ENCODE assay signal across 15 cellular contexts in the genomic region with DNA sequence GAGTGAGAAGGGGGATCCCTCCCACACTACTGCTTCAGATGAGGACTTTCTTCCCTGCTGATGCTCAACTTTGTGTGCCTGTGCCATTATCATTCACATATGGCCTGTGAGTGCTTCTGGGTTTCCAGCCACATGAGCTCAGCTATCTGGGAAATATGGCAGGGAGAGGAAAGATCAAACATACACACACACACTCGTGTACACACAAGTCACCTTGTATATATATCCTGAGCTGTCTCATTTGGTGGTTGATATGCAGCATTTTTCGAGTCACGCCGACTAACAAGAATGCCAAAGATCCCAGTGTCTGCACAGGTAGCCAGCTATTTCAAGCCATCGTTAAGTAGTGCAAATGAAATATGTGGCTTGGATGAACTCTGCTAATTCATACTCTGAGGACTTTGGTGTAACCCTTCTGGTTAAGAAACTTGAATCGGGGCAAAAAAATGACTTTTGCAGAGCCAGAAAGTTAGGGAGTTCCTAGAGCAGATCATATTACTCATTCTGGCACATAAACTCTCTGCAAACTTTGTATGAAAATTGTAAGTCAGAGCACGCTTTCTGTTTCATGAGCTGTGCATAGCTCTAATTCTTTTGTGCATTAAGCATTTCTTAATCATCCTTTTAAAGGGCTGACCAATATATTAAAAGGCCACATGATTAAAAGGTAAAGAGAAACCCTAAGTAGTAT. TPM values are rescaled to one million over a fixed set of nuclear protein-coding genes. Genes with fewer than 3 reads are reported as not detected.
A peak's percentile ranks its signal among the peaks of the same experiment; 100 is the strongest.
DNase-seq lines count a peak whose midpoint lies in the region; ATAC-seq, FAIRE-seq and TF ChIP-seq lines count a peak whose summit lies in the region.
"Had no signal": no experiment of that assay in that cellular context is flagged by ENCODE, and none has a peak within 500 bp of the region (broad histone marks: within the 10 kb centered on the region; RNA-seq: fewer than 3 reads in every experiment).

No MANE protein-coding gene starts in this region.

- no peak for FAIRE-seq in urothelium cell line (lab: Jason Lieb, UNC)

- H3K4me2 ChIP-seq in GM23338 (peak overlapping the region; percentile 49; the same call in 1 of the 2 replicates), fibroblast of lung (ENCODE audit: extremely low read depth, insufficient read depth, low read length) (peak overlapping the region; percentile 73), osteoblast (ENCODE audit: insufficient read depth, low read length) (peak overlapping the region; percentile 69)

- H3K79me2 ChIP-seq in GM23338 (replicated peaks; ENCODE audit: insufficient read depth) (no peaks in the 10 kb centered on the region), fibroblast of lung (ENCODE audit: control insufficient read depth, insufficient read depth, low read length) (no peaks in the 10 kb centered on the region), osteoblast (ENCODE audit: insufficient read depth, low read length) (no peaks in the 10 kb centered on the region)

- H3K27ac Mint-ChIP-seq in GM23338 = no peak overlapping the region

- intact Hi-C loops in tibial artery (cut with DNase I; ENCODE audit: low total_unique reads) = no loop called here

- H3K27ac ChIP-seq in GM23338 (ENCODE audit: low read depth) = no peak overlapping the region
- H3K27ac ChIP-seq in RWPE2 (ENCODE audit: poor library complexity, severe bottlenecking) = peak overlapping the region; percentile 45
- H3K27ac ChIP-seq in fibroblast of lung (ENCODE audit: insufficient read depth, low read length) = no peak overlapping the region
- peak overlapping the region; percentile 2 for H3K27ac ChIP-seq in osteoblast (ENCODE audit: low read depth, low read length)
- no peak overlapping the region for H3K27ac ChIP-seq in tibial artery
- H3K27ac ChIP-seq: adrenal gland, stomach, VCaP had no signal

- ATAC-seq in GM23338 = peak; percentile 39; the same call in 2 of the 3 replicates
- peak; percentile 92 for ATAC-seq in RWPE2 (ENCODE audit: low read depth)
- no peak for ATAC-seq in GM21526 (IDR thresholded peaks at IDR 0.05; ENCODE audit: low FRiP score, unreplicated experiment)

- H3K4me1 ChIP-seq in GM23338 (ENCODE audit: insufficient read depth) (peaks cover 32% of the 10 kb centered on the region), RWPE2 (ENCODE audit: insufficient read depth, poor library complexity, severe bottlenecking) (peaks cover 11% of the 10 kb centered on the region), fibroblast of lung (ENCODE audit: control insufficient read depth, extremely low read depth, insufficient read depth, low read length) (peaks cover 10% of the 10 kb centered on the region), osteoblast (ENCODE audit: insufficient read depth, low read length) (peaks cover 18% of the 10 kb centered on the region), tibial artery (no peaks in the 10 kb centered on the region)

- no peaks in the 10 kb centered on the region for H3K36me3 Mint-ChIP-seq in GM23338 (ENCODE audit: low read depth)
- H3K36me3 Mint-ChIP-seq: CD4-positive, CD25-positive, alpha-beta regulatory T cell had no signal

- no peaks in the 10 kb centered on the region for H3K9me2 ChIP-seq in GM23338 (ENCODE audit: insufficient read depth)

- H3K36me3 ChIP-seq in GM23338 (ENCODE audit: insufficient read depth) (no peaks in the 10 kb centered on the region), RWPE2 (ENCODE audit: low read depth) (no peaks in the 10 kb centered on the region), fibroblast of lung (ENCODE audit: control insufficient read depth, insufficient read depth, low read length) (no peaks in the 10 kb centered on the region), osteoblast (ENCODE audit: insufficient read depth, low read length) (no peaks in the 10 kb centered on the region), tibial artery (no peaks in the 10 kb centered on the region)
- H3K36me3 ChIP-seq: adrenal gland, stomach had no signal

- no peak overlapping the region for H3K9ac ChIP-seq in fibroblast of lung (ENCODE audit: insufficient read depth, low read length)

- peaks cover 5% of the 10 kb centered on the region for H3K27me3 Mint-ChIP-seq in GM23338 (ENCODE audit: insufficient read depth, low read depth, poor library complexity)
- H3K27me3 Mint-ChIP-seq: CD4-positive, CD25-positive, alpha-beta regulatory T cell had no signal

- peaks cover 37% of the 10 kb centered on the region for H3K4me1 Mint-ChIP-seq in GM23338
- H3K4me1 Mint-ChIP-seq: CD4-positive, CD25-positive, alpha-beta regulatory T cell had no signal

- DNase-seq in GM23338 (ENCODE audit: low spot score) (no peak), RWPE2 (ENCODE audit: low spot score) (no peak), fibroblast of lung (ENCODE audit: low read depth in 2 of 2) (peak; percentile 83 to 88), osteoblast (ENCODE audit: insufficient read length, low spot score, missing footprints) (no peak), tibial artery (no peak), urothelium cell line (ENCODE audit: low spot score) (no peak)
- DNase-seq in stimulated activated CD4-positive, alpha-beta T cell treated with anti-CD3 and anti-CD28 coated beads, Interleukin-4, amount 100 ng/mL, for 1 hour = no peak
- DNase-seq: adrenal gland; CD4-positive, CD25-positive, alpha-beta regulatory T cell; effector CD4-positive, alpha-beta T cell; NCI-H2107; NK-92 treated with Interleukin-12 subunit alpha and Interleukin-12 subunit beta, amount 100 ng/mL, for 24 hours; stomach had no signal

- H3K9me3 ChIP-seq in RWPE2 (ENCODE audit: severe bottlenecking) (no peaks in the 10 kb centered on the region), fibroblast of lung (ENCODE audit: control insufficient read depth, insufficient read depth, low read depth, low read length) (no peaks in the 10 kb centered on the region), osteoblast (ENCODE audit: low read depth, low read length) (no peaks in the 10 kb centered on the region), tibial artery (no peaks in the 10 kb centered on the region)
- H3K9me3 ChIP-seq: adrenal gland, stomach had no signal

- H4K20me1 ChIP-seq in GM23338 (replicated peaks; ENCODE audit: insufficient read depth) (no peaks in the 10 kb centered on the region), fibroblast of lung (ENCODE audit: control insufficient read depth, extremely low read depth, insufficient read depth, low read length) (no peaks in the 10 kb centered on the region), osteoblast (ENCODE audit: insufficient read depth, low read length) (no peaks in the 10 kb centered on the region)

- H3K4me3 ChIP-seq in GM23338 = no peak overlapping the region
- no peak overlapping the region for H3K4me3 ChIP-seq in RWPE2 (ENCODE audit: severe bottlenecking)
- no peak overlapping the region for H3K4me3 ChIP-seq in fibroblast of lung (replicated peaks in 1 of 4; ENCODE audit: control extremely low read depth in 1 of 4, insufficient read depth in 1 of 4, low read depth in 3 of 4, low read length in 4 of 4)
- H3K4me3 ChIP-seq in osteoblast (ENCODE audit: insufficient read depth, low read length) = peak overlapping the region; percentile 20
- H3K4me3 ChIP-seq in tibial artery = no peak overlapping the region
- H3K4me3 ChIP-seq: adrenal gland, stomach had no signal

- H3F3A ChIP-seq in GM23338 (replicated peaks; ENCODE audit: low read depth) = no peaks in the 10 kb centered on the region

- no peak overlapping the region for H2AFZ ChIP-seq in GM23338
- H2AFZ ChIP-seq in fibroblast of lung (ENCODE audit: low read length) = no peak overlapping the region
- no peak overlapping the region for H2AFZ ChIP-seq in osteoblast (ENCODE audit: low read length)

- H3K27me3 ChIP-seq in GM23338 (ENCODE audit: insufficient read depth) (no peaks in the 10 kb centered on the region), RWPE2 (ENCODE audit: insufficient read depth, poor library complexity, severe bottlenecking) (no peaks in the 10 kb centered on the region), fibroblast of lung (ENCODE audit: control insufficient read depth, insufficient read depth, low read length) (no peaks in the 10 kb centered on the region), osteoblast (ENCODE audit: insufficient read depth, low read length) (no peaks in the 10 kb centered on the region), tibial artery (peaks cover 0 to 25% of the 10 kb centered on the region in 2 donors)

- no peaks in the 10 kb centered on the region; the same call in 2 of the 3 replicates for H3K9me3 Mint-ChIP-seq in GM23338

- TF ChIP-seq CTCF in GM23338 (conservative IDR thresholded peaks at IDR 0.05; ENCODE audit: low read depth in 2 of 2) (no peak), RWPE2 (IDR thresholded peaks at IDR 0.05; ENCODE audit: poor library complexity, severe bottlenecking) (no peak), fibroblast of lung (conservative IDR thresholded peaks at IDR 0.05 in 1 of 2, IDR thresholded peaks at IDR 0.05 in 1 of 2; ENCODE audit: low read depth in 1 of 2, low read length in 2 of 2) (no peak), osteoblast (IDR thresholded peaks at IDR 0.05; ENCODE audit: extremely low read depth, low read depth, low read length) (no peak), tibial artery (IDR thresholded peaks at IDR 0.05) (no peak)

- no peak overlapping the region for H3K4me3 Mint-ChIP-seq in GM23338
- H3K4me3 Mint-ChIP-seq: CD4-positive, CD25-positive, alpha-beta regulatory T cell had no signal

TF ChIP-seq in GM23338, 12 proteins besides CTCF, POLR2A, EP300 and RAD21 (continues in another document):
- TF ChIP-seq STAT1 (IDR thresholded peaks at IDR 0.05; ENCODE audit: unreplicated experiment) = no peak
- no peak for TF ChIP-seq EZH2 (IDR thresholded peaks at IDR 0.05; ENCODE audit: low read depth, unreplicated experiment)
- TF ChIP-seq JUNB (IDR thresholded peaks at IDR 0.05; ENCODE audit: unreplicated experiment) = no peak
- TF ChIP-seq, protein P1, sequence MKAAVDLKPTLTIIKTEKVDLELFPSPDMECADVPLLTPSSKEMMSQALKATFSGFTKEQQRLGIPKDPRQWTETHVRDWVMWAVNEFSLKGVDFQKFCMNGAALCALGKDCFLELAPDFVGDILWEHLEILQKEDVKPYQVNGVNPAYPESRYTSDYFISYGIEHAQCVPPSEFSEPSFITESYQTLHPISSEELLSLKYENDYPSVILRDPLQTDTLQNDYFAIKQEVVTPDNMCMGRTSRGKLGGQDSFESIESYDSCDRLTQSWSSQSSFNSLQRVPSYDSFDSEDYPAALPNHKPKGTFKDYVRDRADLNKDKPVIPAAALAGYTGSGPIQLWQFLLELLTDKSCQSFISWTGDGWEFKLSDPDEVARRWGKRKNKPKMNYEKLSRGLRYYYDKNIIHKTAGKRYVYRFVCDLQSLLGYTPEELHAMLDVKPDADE (IDR thresholded peaks at IDR 0.05) = no peak
- TF ChIP-seq ZNF331 (CRISPR knock-in tag; IDR thresholded peaks at IDR 0.05; ENCODE audit: low read depth) = no peak
- TF ChIP-seq ZNF114 (CRISPR knock-in tag; IDR thresholded peaks at IDR 0.05) = no peak
- no peak for TF ChIP-seq EZH2phosphoT487 (IDR thresholded peaks at IDR 0.05; ENCODE audit: unreplicated experiment)

RNA-seq across cellular contexts. Expression of a gene that starts 24.9 kb away (rescaled TPM):
- 2.2 and 4.0 TPM in 2 replicates for total RNA-seq in GM23338 (2014; rRNA removed; shearing (Covaris generic))
- polyA plus RNA-seq in GM23338 (2016; fragmentation: Nextera tagmentation; extraction: Ambion mirVana) = 0.53 and 0.82 TPM in 2 replicates
- 52.6 and 117 TPM in 2 replicates for total RNA-seq in fibroblast of lung
- polyA plus RNA-seq in fibroblast of lung = 78.2 and 224 TPM in 2 replicates
- polyA plus RNA-seq in fibroblast of lung (2012) = 53.9 and 150 TPM in 2 replicates
- 60.8 and 154 TPM in 2 replicates for polyA minus RNA-seq in fibroblast of lung (ENCODE audit: low replicate concordance)
- total RNA-seq in osteoblast = 116 and 145 TPM in 2 replicates
- total RNA-seq: CD4-positive, CD25-positive, alpha-beta regulatory T cell had no signal
- polyA plus RNA-seq: CD4-positive, CD25-positive, alpha-beta regulatory T cell had no signal

Comparison
In these comparisons a context has a peak if more than half of its experiments do, and no peak if none do; other contexts are left out.
1. DNase-seq: peak in fibroblast of lung (2 of 2); none in GM23338 (single experiment), RWPE2 (single experiment), osteoblast (single experiment), stimulated activated CD4-positive, alpha-beta T cell treated with anti-CD3 and anti-CD28 coated beads, Interleukin-4, amount 100 ng/mL, for 1 hour (single experiment), tibial artery (0 of 2) and urothelium cell line (single experiment).
2. H3K27ac ChIP-seq: peak in RWPE2 (single experiment) and osteoblast (single experiment); none in GM23338 (single experiment), fibroblast of lung (single experiment) and tibial artery (0 of 2).
3. RNA of a gene that starts 24.9 kb away (total RNA-seq): 116 to 145 TPM in osteoblast and 52.6 to 117 TPM in fibroblast of lung; 2.2 to 4.0 TPM in GM23338; every median in the first group is over 10 times any median in the second.
4. Peak in every context shown above with its lines, with median percentiles within 50 percentile points of each other: H3K4me2 ChIP-seq.